In the genomic region with DNA sequence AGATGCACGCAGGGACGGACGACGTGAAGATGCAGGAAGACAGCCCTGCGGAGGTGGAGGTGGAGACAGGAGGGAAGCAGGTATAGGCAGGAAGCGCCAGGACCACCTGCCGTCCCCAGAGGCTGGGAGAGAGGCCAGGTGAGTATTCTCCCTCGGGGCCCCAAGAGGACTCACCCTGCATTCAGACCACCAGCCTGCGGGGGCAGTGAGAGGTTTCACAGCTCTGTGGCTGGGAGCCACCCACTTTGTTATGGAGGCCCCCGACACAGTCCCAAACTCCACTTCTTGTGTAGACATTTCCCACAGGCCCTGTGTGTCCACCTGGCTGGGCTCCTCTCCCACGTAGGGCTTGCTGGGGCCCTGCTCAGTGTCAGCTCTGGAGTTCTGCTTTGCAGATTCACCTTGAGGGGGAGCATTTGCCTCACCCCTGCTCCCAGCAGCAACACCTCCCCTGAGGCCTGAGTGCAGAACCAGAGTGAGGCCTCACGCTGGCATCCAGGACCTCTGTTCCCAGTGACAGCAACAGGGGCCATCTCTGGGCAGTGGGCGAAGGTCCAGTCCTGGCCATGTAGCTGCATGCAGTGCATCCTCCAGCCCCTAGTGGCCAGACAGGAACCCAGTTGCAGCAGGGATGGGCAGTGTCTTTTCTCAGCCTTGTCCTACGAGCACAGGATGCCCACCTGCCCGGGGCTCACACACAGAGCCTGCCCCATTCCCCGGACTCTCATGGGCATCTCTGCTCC, we compare ENCODE assay signal across 13 cellular contexts.
DNase-seq lines count a peak whose midpoint lies in the region; ATAC-seq and TF ChIP-seq lines count a peak whose summit lies in the region.
"Had no signal": no experiment of that assay in that cellular context is flagged by ENCODE, and none has a peak within 500 bp of the region (broad histone marks: within the 10 kb centered on the region; RNA-seq: fewer than 3 reads in every experiment).

No MANE protein-coding gene starts in this region.

- peaks cover 21% of the 10 kb centered on the region for H3K27me3 Mint-ChIP-seq in type B pancreatic cell

- H3K4me1 Mint-ChIP-seq in type B pancreatic cell (ENCODE audit: unreplicated experiment): peaks cover 15% of the 10 kb centered on the region

- POLR2A ChIA-PET in RWPE1 (lab: Yijun Ruan, JAX; ENCODE audit: low non-redundant PET): no interaction called here

- no peaks in the 10 kb centered on the region for H3K9me3 Mint-ChIP-seq in type B pancreatic cell

- no peak overlapping the region for H3K27ac Mint-ChIP-seq in type B pancreatic cell

- H3K4me3 Mint-ChIP-seq in type B pancreatic cell: no peak overlapping the region

- H3K4me3 ChIP-seq in fibroblast of mammary gland (ENCODE audit: control insufficient read depth, low read depth, low read length): no peak overlapping the region

- DNase-seq in SHP77 (lab: John Stamatoyannopoulos, UW) (peak; percentile 30 to 71), SHP77 treated with DMSO at 0.1 percent for 48 hours (lab: John Stamatoyannopoulos, UW) (no peak), RWPE1 (ENCODE audit: low spot score) (no peak), fibroblast of mammary gland (ENCODE audit: low read depth) (no peak), type B pancreatic cell (ENCODE audit: extremely low spot score, unreplicated experiment) (no peak)
- DNase-seq: anterior cingulate cortex; NCI-H2227 treated with DMSO at 0.1 percent for 48 hours; stimulated activated naive CD4-positive, alpha-beta T cell treated with Interleukin-2 at 50 U/mL for 16 hours had no signal

- peak; percentile 20 for TF ChIP-seq CTCF in RWPE1 (conservative IDR thresholded peaks at IDR 0.05; ENCODE audit: low read depth)
- TF ChIP-seq CTCF in fibroblast of mammary gland (conservative IDR thresholded peaks at IDR 0.05; ENCODE audit: control insufficient read depth, insufficient read depth, low read depth, low read length): peak; percentile 30
- peak; percentile 72 for TF ChIP-seq CTCF in type B pancreatic cell (conservative IDR thresholded peaks at IDR 0.05)

- no peak overlapping the region for H3K27ac ChIP-seq in RWPE1

- no peaks in the 10 kb centered on the region for H3K36me3 Mint-ChIP-seq in type B pancreatic cell

- CTCF ChIA-PET in RWPE1 (lab: Yijun Ruan, JAX): interaction anchor here (0.7 kb wide), 1 partner anchor 166 kb away, joined by 5 read pairs; no protein-coding TSS in a partner anchor

- ATAC-seq in HG02610 (IDR thresholded peaks at IDR 0.05; ENCODE audit: unreplicated experiment) (no peak), GM18517 (IDR thresholded peaks at IDR 0.05; ENCODE audit: unreplicated experiment) (no peak), HG03521 (IDR thresholded peaks at IDR 0.05; ENCODE audit: unreplicated experiment) (no peak)
- ATAC-seq: activated CD4-positive, CD25-positive, alpha-beta regulatory T cell treated with anti-CD3 and anti-CD28 coated beads, Interleukin-2, amount 50 U/mL, for 24 hours; sciatic nerve had no signal

Comparison
In these comparisons a context has a peak if more than half of its experiments do, and no peak if none do; other contexts are left out.
1. DNase-seq: peak in SHP77 (2 of 2); none in SHP77 treated with DMSO at 0.1 percent for 48 hours (single experiment), RWPE1 (single experiment), fibroblast of mammary gland (single experiment) and type B pancreatic cell (single experiment).
2. CTCF ChIP-seq: peak in every context shown above with its lines; median percentile 72 in type B pancreatic cell; 30 in fibroblast of mammary gland; 20 in RWPE1.